24 cellular contexts compared by ENCODE assay signal in genomic region chr13:114272977-114273376, GRCh38.
"Had no signal": no experiment of that assay in that cellular context is flagged by ENCODE, and none has a peak within 500 bp of the region (broad histone marks: within the 10 kb centered on the region; RNA-seq: fewer than 3 reads in every experiment).

No MANE protein-coding gene starts in this region.

- H3K27ac ChIP-seq: neural progenitor cell, SK-N-MC, skin epidermis, suprapubic skin had no signal

- H3K36me3 ChIP-seq: neural progenitor cell had no signal

- H2AFZ ChIP-seq: neural progenitor cell had no signal

- H3K27me3 ChIP-seq: neural progenitor cell, suprapubic skin had no signal

- DNase-seq: activated CD4-positive, alpha-beta T cell treated with anti-CD3 and anti-CD28 coated beads for 48 hours; activated CD4-positive, CD25-positive, alpha-beta regulatory T cell; activated CD8-positive, alpha-beta memory T cell treated with anti-CD3 and anti-CD28 coated beads, Interleukin-2, amount 50 U/mL, for 4 hours; activated gamma-delta T cell treated with Interleukin-2 at 50 U/mL for 16 hours; activated naive CD8-positive, alpha-beta T cell treated with anti-CD3 and anti-CD28 coated beads, Interleukin-2, amount 10 ng/mL, durations not matched to agents 7 days and 5 days; activated T-cell treated with anti-CD3 and anti-CD28 coated beads, Interleukin-2, amount 50 U/mL, for 72 hours; caudate nucleus; endodermal cell; erythroblast; head of caudate nucleus; kidney glomerular epithelial cell; left ventricle myocardium superior; mesenchymal stem cell; naive thymus-derived CD4-positive, alpha-beta T cell; stimulated activated CD4-positive, alpha-beta T cell treated with anti-CD3 and anti-CD28 coated beads, Interleukin-15, amount 100 ng/mL, for 24 hours; stimulated activated CD4-positive, alpha-beta T cell treated with anti-CD3 and anti-CD28 coated beads, Interleukin-2, amount 100 ng/mL, for 48 hours; stimulated activated naive CD8-positive, alpha-beta T cell treated with anti-CD3 and anti-CD28 coated beads, Interleukin-15, amount 100 ng/mL, for 72 hours had no signal

- H3K4me1 Mint-ChIP-seq: brain had no signal

- H3K27ac Mint-ChIP-seq: activated naive CD8-positive, alpha-beta T cell treated with anti-CD3 and anti-CD28 coated beads, Interleukin-2, amount 10 ng/mL, durations not matched to agents 7 days and 5 days; activated T-cell treated with anti-CD3 and anti-CD28 coated beads, Interleukin-2, amount 50 U/mL, for 72 hours; endodermal cell; neural progenitor cell; progenitor cell of endocrine pancreas; type B pancreatic cell had no signal

- H3K4me3 Mint-ChIP-seq: activated naive CD8-positive, alpha-beta T cell treated with anti-CD3 and anti-CD28 coated beads, Interleukin-2, amount 10 ng/mL, durations not matched to agents 7 days and 5 days; activated T-cell treated with anti-CD3 and anti-CD28 coated beads, Interleukin-2, amount 50 U/mL, for 72 hours; brain; endodermal cell; naive thymus-derived CD4-positive, alpha-beta T cell; neural progenitor cell; stimulated activated naive CD8-positive, alpha-beta T cell treated with anti-CD3 and anti-CD28 coated beads, Interleukin-15, amount 100 ng/mL, for 72 hours; type B pancreatic cell had no signal

- H3K9me3 ChIP-seq: suprapubic skin had no signal

- H3K9me3 Mint-ChIP-seq: activated T-cell treated with anti-CD3 and anti-CD28 coated beads, Interleukin-2, amount 50 U/mL, for 72 hours; neural progenitor cell; stimulated activated naive CD8-positive, alpha-beta T cell treated with anti-CD3 and anti-CD28 coated beads, Interleukin-15, amount 100 ng/mL, for 72 hours; type B pancreatic cell had no signal

- ATAC-seq: activated T-cell treated with anti-CD3 and anti-CD28 coated beads, Interleukin-2, amount 50 U/mL, for 72 hours; left ventricle myocardium superior; naive thymus-derived CD4-positive, alpha-beta T cell; stimulated activated naive CD8-positive, alpha-beta T cell treated with anti-CD3 and anti-CD28 coated beads, Interleukin-15, amount 100 ng/mL, for 72 hours had no signal

- H3K4me2 ChIP-seq: neural progenitor cell had no signal

- H3K9ac ChIP-seq: neural progenitor cell had no signal

- H3K4me3 ChIP-seq: neural progenitor cell, SK-N-MC, skin epidermis, suprapubic skin had no signal

- H3K27me3 Mint-ChIP-seq: activated naive CD8-positive, alpha-beta T cell treated with anti-CD3 and anti-CD28 coated beads, Interleukin-2, amount 10 ng/mL, durations not matched to agents 7 days and 5 days; naive thymus-derived CD4-positive, alpha-beta T cell; progenitor cell of endocrine pancreas; stimulated activated naive CD8-positive, alpha-beta T cell treated with anti-CD3 and anti-CD28 coated beads, Interleukin-15, amount 100 ng/mL, for 72 hours; type B pancreatic cell had no signal

- H3K4me1 ChIP-seq: neural progenitor cell, suprapubic skin had no signal
